1 cellular context compared by ENCODE assay signal in the genomic region with DNA sequence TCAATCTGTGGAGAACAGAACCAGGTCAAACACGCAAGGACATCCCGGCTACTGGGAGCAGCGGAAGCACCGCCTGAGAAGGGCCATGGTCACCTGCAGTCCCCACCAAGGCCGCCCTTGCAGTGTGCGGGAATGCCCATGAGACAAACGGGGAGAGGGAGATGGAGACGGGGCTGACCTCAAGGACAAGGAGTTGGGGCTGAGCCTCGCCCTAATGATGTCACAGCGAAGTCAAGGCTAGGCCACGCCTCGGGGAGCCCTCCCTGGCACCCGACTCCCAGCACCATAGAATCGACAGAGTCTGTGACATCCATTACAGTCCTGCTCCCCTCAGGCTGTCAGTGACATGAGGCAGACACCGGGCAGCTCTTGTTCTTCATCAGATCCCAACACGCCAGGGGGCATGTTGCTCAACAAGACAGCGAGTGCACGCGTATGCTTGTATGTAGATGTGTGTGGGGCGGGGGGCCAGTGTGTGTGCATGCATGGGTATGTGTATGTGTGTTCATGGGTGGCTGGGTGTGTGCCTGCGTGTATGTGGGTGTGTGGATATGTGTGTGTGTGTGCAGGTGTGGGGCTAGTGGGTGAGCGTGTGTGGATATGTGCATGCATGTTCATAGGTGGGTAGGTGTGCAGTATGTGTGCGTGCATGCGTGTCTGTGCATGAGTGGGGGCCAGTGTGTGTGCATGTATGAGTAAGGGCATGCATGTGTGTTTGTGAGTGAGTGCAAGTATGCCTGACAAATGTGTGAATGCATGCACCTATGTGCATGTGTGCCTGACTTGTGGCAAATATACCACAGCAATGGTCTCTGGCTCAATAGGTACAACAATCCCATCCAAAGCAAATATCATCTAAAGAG.
TF ChIP-seq lines count a peak whose summit lies in the region.

No MANE protein-coding gene starts in this region.

TF ChIP-seq in WTC11, 78 proteins besides CTCF, POLR2A, EP300 and RAD21 (continued from another document):
- TF ChIP-seq, protein P1, sequence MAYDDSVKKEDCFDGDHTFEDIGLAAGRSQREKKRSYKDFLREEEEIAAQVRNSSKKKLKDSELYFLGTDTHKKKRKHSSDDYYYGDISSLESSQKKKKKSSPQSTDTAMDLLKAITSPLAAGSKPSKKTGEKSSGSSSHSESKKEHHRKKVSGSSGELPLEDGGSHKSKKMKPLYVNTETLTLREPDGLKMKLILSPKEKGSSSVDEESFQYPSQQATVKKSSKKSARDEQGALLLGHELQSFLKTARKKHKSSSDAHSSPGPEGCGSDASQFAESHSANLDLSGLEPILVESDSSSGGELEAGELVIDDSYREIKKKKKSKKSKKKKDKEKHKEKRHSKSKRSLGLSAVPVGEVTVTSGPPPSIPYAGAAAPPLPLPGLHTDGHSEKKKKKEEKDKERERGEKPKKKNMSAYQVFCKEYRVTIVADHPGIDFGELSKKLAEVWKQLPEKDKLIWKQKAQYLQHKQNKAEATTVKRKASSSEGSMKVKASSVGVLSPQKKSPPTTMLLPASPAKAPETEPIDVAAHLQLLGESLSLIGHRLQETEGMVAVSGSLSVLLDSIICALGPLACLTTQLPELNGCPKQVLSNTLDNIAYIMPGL (CRISPR knock-in tag; IDR thresholded peaks at IDR 0.05): no peak
- TF ChIP-seq, protein P2, sequence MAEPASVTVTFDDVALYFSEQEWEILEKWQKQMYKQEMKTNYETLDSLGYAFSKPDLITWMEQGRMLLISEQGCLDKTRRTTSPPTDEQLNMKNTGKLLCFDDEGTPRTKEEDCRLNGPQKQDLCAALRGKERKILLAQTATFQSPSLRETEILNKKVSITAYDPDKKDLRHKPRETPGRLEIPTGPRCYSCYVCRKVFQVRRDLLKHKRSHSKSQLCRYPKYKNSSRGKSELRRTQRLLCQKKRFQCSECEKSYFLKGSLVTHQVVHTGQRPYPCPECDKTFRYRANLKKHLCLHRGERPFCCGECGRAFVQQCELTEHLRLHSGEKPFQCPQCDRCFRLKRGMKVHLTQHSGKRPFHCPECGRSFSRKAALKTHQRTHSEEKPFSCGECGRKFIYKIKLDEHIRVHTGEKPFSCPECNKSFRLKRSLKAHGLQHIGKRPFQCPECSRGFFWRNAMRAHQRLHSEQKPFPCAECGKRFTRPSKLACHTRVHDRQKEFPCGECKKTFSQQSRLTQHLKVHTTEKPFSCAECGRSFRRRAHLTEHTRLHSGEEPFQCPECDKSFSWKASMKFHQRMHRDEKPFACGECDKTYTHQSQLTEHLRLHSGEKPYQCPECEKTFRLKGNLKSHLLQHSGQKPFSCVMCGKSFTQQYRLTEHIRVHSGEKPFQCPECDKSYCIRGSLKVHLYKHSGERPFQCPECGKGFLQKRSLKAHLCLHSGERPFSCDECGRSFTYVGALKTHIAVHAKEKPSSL (CRISPR knock-in tag; conservative IDR thresholded peaks at IDR 0.05): no peak
- TF ChIP-seq NR3C1 (CRISPR knock-in tag; conservative IDR thresholded peaks at IDR 0.05; ENCODE audit: low read depth) (no peak), GTF2I (CRISPR knock-in tag; conservative IDR thresholded peaks at IDR 0.05) (no peak), CREM (CRISPR knock-in tag; IDR thresholded peaks at IDR 0.05) (no peak), FOXP1 (CRISPR knock-in tag; IDR thresholded peaks at IDR 0.05; ENCODE audit: borderline replicate concordance) (no peak)
- TF ChIP-seq, protein P3, sequence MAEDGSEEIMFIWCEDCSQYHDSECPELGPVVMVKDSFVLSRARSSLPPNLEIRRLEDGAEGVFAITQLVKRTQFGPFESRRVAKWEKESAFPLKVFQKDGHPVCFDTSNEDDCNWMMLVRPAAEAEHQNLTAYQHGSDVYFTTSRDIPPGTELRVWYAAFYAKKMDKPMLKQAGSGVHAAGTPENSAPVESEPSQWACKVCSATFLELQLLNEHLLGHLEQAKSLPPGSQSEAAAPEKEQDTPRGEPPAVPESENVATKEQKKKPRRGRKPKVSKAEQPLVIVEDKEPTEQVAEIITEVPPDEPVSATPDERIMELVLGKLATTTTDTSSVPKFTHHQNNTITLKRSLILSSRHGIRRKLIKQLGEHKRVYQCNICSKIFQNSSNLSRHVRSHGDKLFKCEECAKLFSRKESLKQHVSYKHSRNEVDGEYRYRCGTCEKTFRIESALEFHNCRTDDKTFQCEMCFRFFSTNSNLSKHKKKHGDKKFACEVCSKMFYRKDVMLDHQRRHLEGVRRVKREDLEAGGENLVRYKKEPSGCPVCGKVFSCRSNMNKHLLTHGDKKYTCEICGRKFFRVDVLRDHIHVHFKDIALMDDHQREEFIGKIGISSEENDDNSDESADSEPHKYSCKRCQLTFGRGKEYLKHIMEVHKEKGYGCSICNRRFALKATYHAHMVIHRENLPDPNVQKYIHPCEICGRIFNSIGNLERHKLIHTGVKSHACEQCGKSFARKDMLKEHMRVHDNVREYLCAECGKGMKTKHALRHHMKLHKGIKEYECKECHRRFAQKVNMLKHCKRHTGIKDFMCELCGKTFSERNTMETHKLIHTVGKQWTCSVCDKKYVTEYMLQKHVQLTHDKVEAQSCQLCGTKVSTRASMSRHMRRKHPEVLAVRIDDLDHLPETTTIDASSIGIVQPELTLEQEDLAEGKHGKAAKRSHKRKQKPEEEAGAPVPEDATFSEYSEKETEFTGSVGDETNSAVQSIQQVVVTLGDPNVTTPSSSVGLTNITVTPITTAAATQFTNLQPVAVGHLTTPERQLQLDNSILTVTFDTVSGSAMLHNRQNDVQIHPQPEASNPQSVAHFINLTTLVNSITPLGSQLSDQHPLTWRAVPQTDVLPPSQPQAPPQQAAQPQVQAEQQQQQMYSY (CRISPR knock-in tag; IDR thresholded peaks at IDR 0.05): no peak
- TF ChIP-seq, protein P4, sequence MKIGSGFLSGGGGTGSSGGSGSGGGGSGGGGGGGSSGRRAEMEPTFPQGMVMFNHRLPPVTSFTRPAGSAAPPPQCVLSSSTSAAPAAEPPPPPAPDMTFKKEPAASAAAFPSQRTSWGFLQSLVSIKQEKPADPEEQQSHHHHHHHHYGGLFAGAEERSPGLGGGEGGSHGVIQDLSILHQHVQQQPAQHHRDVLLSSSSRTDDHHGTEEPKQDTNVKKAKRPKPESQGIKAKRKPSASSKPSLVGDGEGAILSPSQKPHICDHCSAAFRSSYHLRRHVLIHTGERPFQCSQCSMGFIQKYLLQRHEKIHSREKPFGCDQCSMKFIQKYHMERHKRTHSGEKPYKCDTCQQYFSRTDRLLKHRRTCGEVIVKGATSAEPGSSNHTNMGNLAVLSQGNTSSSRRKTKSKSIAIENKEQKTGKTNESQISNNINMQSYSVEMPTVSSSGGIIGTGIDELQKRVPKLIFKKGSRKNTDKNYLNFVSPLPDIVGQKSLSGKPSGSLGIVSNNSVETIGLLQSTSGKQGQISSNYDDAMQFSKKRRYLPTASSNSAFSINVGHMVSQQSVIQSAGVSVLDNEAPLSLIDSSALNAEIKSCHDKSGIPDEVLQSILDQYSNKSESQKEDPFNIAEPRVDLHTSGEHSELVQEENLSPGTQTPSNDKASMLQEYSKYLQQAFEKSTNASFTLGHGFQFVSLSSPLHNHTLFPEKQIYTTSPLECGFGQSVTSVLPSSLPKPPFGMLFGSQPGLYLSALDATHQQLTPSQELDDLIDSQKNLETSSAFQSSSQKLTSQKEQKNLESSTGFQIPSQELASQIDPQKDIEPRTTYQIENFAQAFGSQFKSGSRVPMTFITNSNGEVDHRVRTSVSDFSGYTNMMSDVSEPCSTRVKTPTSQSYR (CRISPR knock-in tag; IDR thresholded peaks at IDR 0.05): no peak
- TF ChIP-seq, protein P5, sequence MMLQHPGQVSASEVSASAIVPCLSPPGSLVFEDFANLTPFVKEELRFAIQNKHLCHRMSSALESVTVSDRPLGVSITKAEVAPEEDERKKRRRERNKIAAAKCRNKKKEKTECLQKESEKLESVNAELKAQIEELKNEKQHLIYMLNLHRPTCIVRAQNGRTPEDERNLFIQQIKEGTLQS (CRISPR knock-in tag; conservative IDR thresholded peaks at IDR 0.05): no peak
